11 cellular contexts compared by ENCODE assay signal in the genomic region with DNA sequence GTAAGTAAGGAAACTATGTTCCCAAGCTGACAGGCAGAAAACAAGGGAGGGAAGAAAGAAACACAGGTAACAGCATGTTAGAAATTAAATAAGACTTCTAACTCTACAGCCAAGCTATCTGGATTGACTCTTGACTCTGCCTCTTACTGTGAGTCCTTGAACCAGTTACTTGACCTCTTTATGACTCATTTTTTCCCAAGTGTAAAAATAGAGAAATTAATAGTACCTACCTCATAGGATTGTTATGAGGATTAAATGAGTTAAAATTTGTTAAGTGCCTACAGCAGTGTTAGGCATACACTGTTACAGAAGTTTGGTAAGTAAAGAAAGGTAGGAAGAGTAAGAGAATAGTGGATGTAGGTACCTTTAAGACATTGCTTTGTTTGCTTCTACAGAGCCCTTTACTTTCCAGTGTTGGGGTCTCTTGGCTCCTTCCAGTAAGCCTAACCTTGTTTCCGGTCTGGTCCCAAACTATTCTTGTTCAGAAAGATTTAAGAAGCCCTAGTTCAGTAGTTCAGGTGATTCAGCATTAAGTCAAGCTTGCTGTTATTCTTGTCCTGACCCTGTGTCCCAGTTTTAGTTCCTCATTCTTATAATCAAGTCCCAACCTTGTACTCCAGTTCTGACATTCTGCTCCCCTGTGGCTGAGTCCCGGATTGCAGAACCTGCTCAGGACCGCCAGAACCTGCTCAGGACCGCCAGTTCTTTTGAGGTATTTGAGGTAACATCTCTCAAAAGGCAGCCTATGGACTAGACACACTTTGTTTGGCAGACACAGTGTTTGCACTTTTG.
DNase-seq lines count a peak whose midpoint lies in the region; ATAC-seq and TF ChIP-seq lines count a peak whose summit lies in the region.
"Had no signal": no experiment of that assay in that cellular context is flagged by ENCODE, and none has a peak within 500 bp of the region (broad histone marks: within the 10 kb centered on the region; RNA-seq: fewer than 3 reads in every experiment).

No MANE protein-coding gene starts in this region.

- no peaks in the 10 kb centered on the region for H3K9me3 Mint-ChIP-seq in MCF 10A (ENCODE audit: unreplicated experiment)

- no peaks in the 10 kb centered on the region for H3K36me3 ChIP-seq in GM06990 (ENCODE audit: control insufficient read depth, insufficient read depth, low read length)
- H3K36me3 ChIP-seq: ovary had no signal

- no peaks in the 10 kb centered on the region for H3K4me1 Mint-ChIP-seq in MCF 10A (ENCODE audit: insufficient read depth, unreplicated experiment)

- CTCF ChIA-PET in MCF 10A (lab: Yijun Ruan, JAX) = interaction anchor here (0.6 to 2.2 kb wide), 2 partner anchors 413 to 1524 kb away, joined by 5 to 6 read pairs; no protein-coding TSS in a partner anchor

- DNase-seq in GM06990 (ENCODE audit: extremely low read depth, insufficient read length) (peak; percentile 22), choroid plexus epithelial cell (ENCODE audit: low read depth) (peak; percentile 48), MCF 10A (ENCODE audit: unreplicated experiment) (no peak), NCI-H2171 treated with DMSO at 0.1 percent for 48 hours (lab: John Stamatoyannopoulos, UW) (no peak), amniotic stem cell (lab: John Stamatoyannopoulos, UW) (no peak)
- DNase-seq: NCI-H446, ovary had no signal

- no peaks in the 10 kb centered on the region for H3K36me3 Mint-ChIP-seq in MCF 10A (ENCODE audit: insufficient read depth, unreplicated experiment)

- no peak overlapping the region for H3K4me3 Mint-ChIP-seq in MCF 10A (ENCODE audit: unreplicated experiment)

- intact Hi-C loops in MCF 10A (cut with micrococcal nuclease) = no loop called here

- TF ChIP-seq CTCF in GM06990 (IDR thresholded peaks at IDR 0.05; ENCODE audit: insufficient read depth, low read length, poor library complexity, severe bottlenecking) = no peak
- TF ChIP-seq CTCF in choroid plexus epithelial cell (conservative IDR thresholded peaks at IDR 0.05; ENCODE audit: low read depth, low read length) = no peak
- no peak for TF ChIP-seq CTCF in MCF 10A (IDR thresholded peaks at IDR 0.05; ENCODE audit: unreplicated experiment)

- H3K27me3 Mint-ChIP-seq in MCF 10A (ENCODE audit: insufficient read depth, unreplicated experiment) = no peaks in the 10 kb centered on the region

- ATAC-seq in GM19467 (IDR thresholded peaks at IDR 0.05; ENCODE audit: unreplicated experiment) (peak; percentile 64), HG03103 (IDR thresholded peaks at IDR 0.05; ENCODE audit: low read depth, unreplicated experiment) (peak; percentile 65)
- ATAC-seq in activated CD4-positive, CD25-positive, alpha-beta regulatory T cell treated with anti-CD3 and anti-CD28 coated beads, Interleukin-2, amount 50 U/mL, for 24 hours = no peak

- H3K27me3 ChIP-seq in GM06990 (replicated peaks; ENCODE audit: control insufficient read depth, insufficient read depth, low read length) = no peaks in the 10 kb centered on the region
- H3K27me3 ChIP-seq: ovary had no signal

- H3K4me3 ChIP-seq in GM06990 (replicated peaks; ENCODE audit: low read depth, low read length) (no peak overlapping the region), choroid plexus epithelial cell (ENCODE audit: low read depth, low read length) (no peak overlapping the region)
- H3K4me3 ChIP-seq: coronary artery, ovary had no signal

- POLR2A ChIA-PET in MCF 10A (lab: Yijun Ruan, JAX) = no interaction called here

- no TSS peak for BruUV-seq in MCF 10A (replicated peaks; lab: Mats Ljungman, UMichigan)

- no peak overlapping the region for H3K27ac Mint-ChIP-seq in MCF 10A (ENCODE audit: low read depth, unreplicated experiment)

Comparison
In these comparisons a context has a peak if more than half of its experiments do, and no peak if none do; other contexts are left out.
1. DNase-seq: peak in GM06990 (single experiment) and choroid plexus epithelial cell (single experiment); none in MCF 10A (single experiment), NCI-H2171 treated with DMSO at 0.1 percent for 48 hours (single experiment) and amniotic stem cell (single experiment).
2. ATAC-seq: peak in GM19467 (single experiment) and HG03103 (single experiment); none in activated CD4-positive, CD25-positive, alpha-beta regulatory T cell treated with anti-CD3 and anti-CD28 coated beads, Interleukin-2, amount 50 U/mL, for 24 hours (0 of 2).